Comparison of ENCODE assay signal across 1 cellular context in genomic region chr5:176180339-176180738, GRCh38.
A peak's percentile ranks its signal among the peaks of the same experiment; 100 is the strongest.
TF ChIP-seq lines count a peak whose summit lies in the region.

No MANE protein-coding gene starts in this region.

TF ChIP-seq in SK-N-SH, 30 proteins besides CTCF, POLR2A, EP300 and RAD21 (continued from another document):
- no peak for TF ChIP-seq MAX (IDR thresholded peaks at IDR 0.05; ENCODE audit: low read depth)
- TF ChIP-seq NFIC (IDR thresholded peaks at IDR 0.05; ENCODE audit: borderline replicate concordance), result no peak
- no peak for TF ChIP-seq YY1 (IDR thresholded peaks at IDR 0.05; ENCODE audit: low read depth)
- TF ChIP-seq USF1 (IDR thresholded peaks at IDR 0.05; ENCODE audit: borderline replicate concordance, low read depth), result no peak
- no peak for TF ChIP-seq USF2 (IDR thresholded peaks at IDR 0.05; ENCODE audit: borderline replicate concordance, low read depth, low read length)
- TF ChIP-seq RXRA (IDR thresholded peaks at IDR 0.05; ENCODE audit: borderline replicate concordance, low read depth), result no peak
- TF ChIP-seq MXI1 (IDR thresholded peaks at IDR 0.05; ENCODE audit: low read depth, low read length), result no peak
- TF ChIP-seq FOXM1 (IDR thresholded peaks at IDR 0.05; ENCODE audit: low read depth), result no peak
- TF ChIP-seq GABPA (IDR thresholded peaks at IDR 0.05; ENCODE audit: low read depth), result no peak
- peak; percentile 31; the same call in 1 of the 2 replicates for TF ChIP-seq PBX3 (IDR thresholded peaks at IDR 0.05)
- TF ChIP-seq SMC3 (IDR thresholded peaks at IDR 0.05; ENCODE audit: low read depth, low read length), result no peak
- peak; percentile 75 for TF ChIP-seq TCF12 (IDR thresholded peaks at IDR 0.05)
- TF ChIP-seq TAF1 (IDR thresholded peaks at IDR 0.05; ENCODE audit: borderline replicate concordance, low read depth, low read length), result no peak
